Comparison of ENCODE assay signal across 8 cellular contexts in the genomic region with DNA sequence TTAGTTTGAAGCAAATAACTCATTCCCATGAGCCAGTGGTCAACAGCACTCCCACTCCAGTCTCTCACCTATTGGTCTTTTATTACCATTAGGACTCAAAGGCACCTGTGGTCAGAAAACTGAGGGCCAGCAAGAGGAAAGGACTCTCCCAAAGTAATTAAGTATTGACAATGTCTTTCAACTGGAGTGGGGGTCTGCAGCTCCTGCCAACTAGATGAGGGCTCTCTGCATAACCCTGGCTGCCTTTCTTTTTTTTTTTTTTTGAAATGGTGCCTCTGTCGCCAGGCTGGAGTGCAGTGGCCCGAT. TPM values are rescaled to one million over a fixed set of nuclear protein-coding genes. Genes with fewer than 3 reads are reported as not detected.
DNase-seq lines count a peak whose midpoint lies in the region; ATAC-seq, FAIRE-seq and TF ChIP-seq lines count a peak whose summit lies in the region.

No MANE protein-coding gene starts in this region.

- DNase-seq in PC-3 (no peak), progenitor cell of endocrine pancreas (ENCODE audit: low spot score, unreplicated experiment) (no peak), GM12892 (ENCODE audit: insufficient read length) (no peak), KBM-7 (no peak), NCI-H2081 (lab: John Stamatoyannopoulos, UW) (no peak), SW480 (ENCODE audit: low spot score) (no peak)
- no peak for DNase-seq in effector memory CD4-positive, alpha-beta T cell

- no peak for FAIRE-seq in GM12892 (lab: Jason Lieb, UNC)

- POLR2A ChIA-PET in PC-3 (lab: Charles Lee; ENCODE audit: unreplicated experiment): no interaction called here

- H3K79me2 ChIP-seq in DOHH2 (ENCODE audit: control insufficient read depth, low read length) (peaks cover 48% of the 10 kb centered on the region), PC-3 (ENCODE audit: low read length) (peaks cover 44% of the 10 kb centered on the region)

- H3K4me3 ChIP-seq in DOHH2 (ENCODE audit: low read length) (peak overlapping the region; percentile 99), PC-3 (ENCODE audit: low read length) (no peak overlapping the region)
- H3K4me3 ChIP-seq in effector memory CD4-positive, alpha-beta T cell (ENCODE audit: insufficient read depth, low read depth, low read length, poor library complexity, severe bottlenecking): peak overlapping the region; percentile 93

- H3K36me3 ChIP-seq in DOHH2 (ENCODE audit: control insufficient read depth, low read length) (peaks cover 12% of the 10 kb centered on the region), PC-3 (ENCODE audit: low read depth, low read length) (no peaks in the 10 kb centered on the region)
- no peaks in the 10 kb centered on the region for H3K36me3 ChIP-seq in effector memory CD4-positive, alpha-beta T cell (ENCODE audit: control insufficient read depth, insufficient read depth, low read length)

- peak overlapping the region; percentile 82 for H2AFZ ChIP-seq in PC-3 (ENCODE audit: low read length)

- no peaks in the 10 kb centered on the region for H3F3A ChIP-seq in DOHH2 (ENCODE audit: control insufficient read depth, insufficient read depth)
- H3F3A ChIP-seq in PC-3 (ENCODE audit: low read length, unreplicated experiment): no peaks in the 10 kb centered on the region

- TF ChIP-seq POLR2A in GM12892 (IDR thresholded peaks at IDR 0.05; ENCODE audit: low read depth, low read length): no peak

- CTCF ChIA-PET in PC-3 (lab: Charles Lee): no interaction called here

- H3K27ac ChIP-seq in DOHH2 (ENCODE audit: low read depth, low read length) (peak overlapping the region; percentile 34), PC-3 (ENCODE audit: low read length) (peak overlapping the region; percentile 8; the same call in 1 of the 2 replicates)
- peak overlapping the region; percentile 56 for H3K27ac ChIP-seq in effector memory CD4-positive, alpha-beta T cell (ENCODE audit: insufficient read depth, low read length, poor library complexity, severe bottlenecking)

- TF ChIP-seq CTCF in DOHH2 (IDR thresholded peaks at IDR 0.05; ENCODE audit: low read depth, low read length, poor library complexity, severe bottlenecking): no peak
- TF ChIP-seq CTCF in PC-3 (conservative IDR thresholded peaks at IDR 0.05; ENCODE audit: low read depth, low read length): no peak
- TF ChIP-seq CTCF in progenitor cell of endocrine pancreas (IDR thresholded peaks at IDR 0.05; ENCODE audit: unreplicated experiment): no peak

- H3K9ac ChIP-seq in PC-3 (ENCODE audit: low read length): no peak overlapping the region; the same call in 1 of the 2 replicates

- ATAC-seq in PC-3: no peak

- H3K9me3 Mint-ChIP-seq in progenitor cell of endocrine pancreas (ENCODE audit: low read depth): no peaks in the 10 kb centered on the region

- no peaks in the 10 kb centered on the region for H3K27me3 Mint-ChIP-seq in progenitor cell of endocrine pancreas

- in situ Hi-C loops in KBM-7 (cut with MboI; ENCODE audit: low pct_unique_long_range_greater_than_20kb, low sequenced_read_pairs): no loop called here

- H3K27ac Mint-ChIP-seq in progenitor cell of endocrine pancreas: no peak overlapping the region

- peaks cover 2% of the 10 kb centered on the region for H3K36me3 Mint-ChIP-seq in progenitor cell of endocrine pancreas (ENCODE audit: insufficient read depth)

- H3K4me1 Mint-ChIP-seq in progenitor cell of endocrine pancreas (ENCODE audit: low read depth): peaks cover 13% of the 10 kb centered on the region

- TSS peak; percentile 69 for BruUV-seq in PC-3 (replicated peaks; lab: Mats Ljungman, UMichigan)

- H4K20me1 ChIP-seq in DOHH2 (ENCODE audit: control insufficient read depth, insufficient read depth, low read depth, low read length): no peaks in the 10 kb centered on the region
- no peaks in the 10 kb centered on the region for H4K20me1 ChIP-seq in PC-3 (ENCODE audit: low read length)

- intact Hi-C loops in PC-3 (cut with micrococcal nuclease): no loop called here

- peak overlapping the region; percentile 45 for H3K4me2 ChIP-seq in DOHH2 (ENCODE audit: low read length)
- H3K4me2 ChIP-seq in PC-3 (ENCODE audit: low read length): no peak overlapping the region

- no peaks in the 10 kb centered on the region for H3K9me3 ChIP-seq in DOHH2 (ENCODE audit: control insufficient read depth, insufficient read depth, low read length)
- H3K9me3 ChIP-seq in PC-3 (ENCODE audit: low read length): no peaks in the 10 kb centered on the region
- no peaks in the 10 kb centered on the region for H3K9me3 ChIP-seq in effector memory CD4-positive, alpha-beta T cell (ENCODE audit: control insufficient read depth, low read length)

- H3K9me2 ChIP-seq in DOHH2 (replicated peaks; ENCODE audit: control insufficient read depth, low read length) (no peaks in the 10 kb centered on the region), PC-3 (replicated peaks; ENCODE audit: low read length) (no peaks in the 10 kb centered on the region)

- H3K27me3 ChIP-seq in DOHH2 (ENCODE audit: control insufficient read depth, low read length): no peaks in the 10 kb centered on the region
- no peaks in the 10 kb centered on the region for H3K27me3 ChIP-seq in PC-3 (ENCODE audit: low read length)
- no peaks in the 10 kb centered on the region for H3K27me3 ChIP-seq in effector memory CD4-positive, alpha-beta T cell (replicated peaks; ENCODE audit: control insufficient read depth, insufficient read depth, low read length, poor library complexity, severe bottlenecking)

- H3K4me3 Mint-ChIP-seq in progenitor cell of endocrine pancreas (ENCODE audit: low read depth): peak overlapping the region; percentile 99

- H3K4me1 ChIP-seq in DOHH2 (ENCODE audit: control insufficient read depth, low read length): peaks cover 21% of the 10 kb centered on the region
- H3K4me1 ChIP-seq in PC-3 (ENCODE audit: insufficient read depth, low read length): peaks cover 7% of the 10 kb centered on the region; the same call in 1 of the 2 replicates
- H3K4me1 ChIP-seq in effector memory CD4-positive, alpha-beta T cell (ENCODE audit: control insufficient read depth, insufficient read depth, low read length, poor library complexity, severe bottlenecking): peaks cover 19% of the 10 kb centered on the region

RNA-seq across cellular contexts. Expression of a gene that starts 0.6 kb away (rescaled TPM):
- total RNA-seq in PC-3 (2014; rRNA removed): 37.4 and 41.0 TPM in 2 replicates
- 72.3 and 76.8 TPM in 2 replicates for total RNA-seq in progenitor cell of endocrine pancreas
- polyA plus RNA-seq in GM12892 (2012; ENCODE audit: missing spikeins): 22.5 TPM
